Comparison of ENCODE assay signal across 2 cellular contexts in genomic region chr4:7252510-7253340, GRCh38.
A peak's percentile ranks its signal among the peaks of the same experiment; 100 is the strongest.
TF ChIP-seq lines count a peak whose summit lies in the region.

No MANE protein-coding gene starts in this region.

TF ChIP-seq in K562, 482 proteins besides CTCF, POLR2A, EP300 and RAD21 (continued from another document):
- TF ChIP-seq TAL1 (IDR thresholded peaks at IDR 0.05) (peak; percentile 37; the same call in 1 of the 2 replicates), HSF4 (CRISPR knock-in tag; IDR thresholded peaks at IDR 0.05; ENCODE audit: borderline replicate concordance) (no peak), ZNF12 (CRISPR knock-in tag; IDR thresholded peaks at IDR 0.05) (no peak), SMAD1 (IDR thresholded peaks at IDR 0.05; ENCODE audit: low read depth, low read length, partially characterized antibody) (no peak), ARID1B (IDR thresholded peaks at IDR 0.05) (peak; percentile 61), PTBP1 (IDR thresholded peaks at IDR 0.05; ENCODE audit: low read depth, low read length) (no peak)

TF ChIP-seq in GM23338, 12 proteins besides CTCF, POLR2A, EP300 and RAD21:
- TF ChIP-seq ETS1 (IDR thresholded peaks at IDR 0.05) (no peak), POLR2AphosphoS5 (IDR thresholded peaks at IDR 0.05; ENCODE audit: low read depth) (no peak), JUNB (IDR thresholded peaks at IDR 0.05; ENCODE audit: unreplicated experiment) (no peak), NANOG (IDR thresholded peaks at IDR 0.05; ENCODE audit: borderline replicate concordance) (no peak), EZH2phosphoT487 (IDR thresholded peaks at IDR 0.05; ENCODE audit: unreplicated experiment) (no peak), EZH2 (IDR thresholded peaks at IDR 0.05; ENCODE audit: low read depth, unreplicated experiment) (no peak), CREB1 (CRISPR knock-in tag; IDR thresholded peaks at IDR 0.05; ENCODE audit: low read depth) (no peak), REST (IDR thresholded peaks at IDR 0.05; ENCODE audit: unreplicated experiment) (no peak), ZNF331 (CRISPR knock-in tag; IDR thresholded peaks at IDR 0.05; ENCODE audit: low read depth) (no peak), STAT1 (IDR thresholded peaks at IDR 0.05; ENCODE audit: unreplicated experiment) (no peak), ZNF114 (CRISPR knock-in tag; IDR thresholded peaks at IDR 0.05) (no peak)
- TF ChIP-seq, protein P1, sequence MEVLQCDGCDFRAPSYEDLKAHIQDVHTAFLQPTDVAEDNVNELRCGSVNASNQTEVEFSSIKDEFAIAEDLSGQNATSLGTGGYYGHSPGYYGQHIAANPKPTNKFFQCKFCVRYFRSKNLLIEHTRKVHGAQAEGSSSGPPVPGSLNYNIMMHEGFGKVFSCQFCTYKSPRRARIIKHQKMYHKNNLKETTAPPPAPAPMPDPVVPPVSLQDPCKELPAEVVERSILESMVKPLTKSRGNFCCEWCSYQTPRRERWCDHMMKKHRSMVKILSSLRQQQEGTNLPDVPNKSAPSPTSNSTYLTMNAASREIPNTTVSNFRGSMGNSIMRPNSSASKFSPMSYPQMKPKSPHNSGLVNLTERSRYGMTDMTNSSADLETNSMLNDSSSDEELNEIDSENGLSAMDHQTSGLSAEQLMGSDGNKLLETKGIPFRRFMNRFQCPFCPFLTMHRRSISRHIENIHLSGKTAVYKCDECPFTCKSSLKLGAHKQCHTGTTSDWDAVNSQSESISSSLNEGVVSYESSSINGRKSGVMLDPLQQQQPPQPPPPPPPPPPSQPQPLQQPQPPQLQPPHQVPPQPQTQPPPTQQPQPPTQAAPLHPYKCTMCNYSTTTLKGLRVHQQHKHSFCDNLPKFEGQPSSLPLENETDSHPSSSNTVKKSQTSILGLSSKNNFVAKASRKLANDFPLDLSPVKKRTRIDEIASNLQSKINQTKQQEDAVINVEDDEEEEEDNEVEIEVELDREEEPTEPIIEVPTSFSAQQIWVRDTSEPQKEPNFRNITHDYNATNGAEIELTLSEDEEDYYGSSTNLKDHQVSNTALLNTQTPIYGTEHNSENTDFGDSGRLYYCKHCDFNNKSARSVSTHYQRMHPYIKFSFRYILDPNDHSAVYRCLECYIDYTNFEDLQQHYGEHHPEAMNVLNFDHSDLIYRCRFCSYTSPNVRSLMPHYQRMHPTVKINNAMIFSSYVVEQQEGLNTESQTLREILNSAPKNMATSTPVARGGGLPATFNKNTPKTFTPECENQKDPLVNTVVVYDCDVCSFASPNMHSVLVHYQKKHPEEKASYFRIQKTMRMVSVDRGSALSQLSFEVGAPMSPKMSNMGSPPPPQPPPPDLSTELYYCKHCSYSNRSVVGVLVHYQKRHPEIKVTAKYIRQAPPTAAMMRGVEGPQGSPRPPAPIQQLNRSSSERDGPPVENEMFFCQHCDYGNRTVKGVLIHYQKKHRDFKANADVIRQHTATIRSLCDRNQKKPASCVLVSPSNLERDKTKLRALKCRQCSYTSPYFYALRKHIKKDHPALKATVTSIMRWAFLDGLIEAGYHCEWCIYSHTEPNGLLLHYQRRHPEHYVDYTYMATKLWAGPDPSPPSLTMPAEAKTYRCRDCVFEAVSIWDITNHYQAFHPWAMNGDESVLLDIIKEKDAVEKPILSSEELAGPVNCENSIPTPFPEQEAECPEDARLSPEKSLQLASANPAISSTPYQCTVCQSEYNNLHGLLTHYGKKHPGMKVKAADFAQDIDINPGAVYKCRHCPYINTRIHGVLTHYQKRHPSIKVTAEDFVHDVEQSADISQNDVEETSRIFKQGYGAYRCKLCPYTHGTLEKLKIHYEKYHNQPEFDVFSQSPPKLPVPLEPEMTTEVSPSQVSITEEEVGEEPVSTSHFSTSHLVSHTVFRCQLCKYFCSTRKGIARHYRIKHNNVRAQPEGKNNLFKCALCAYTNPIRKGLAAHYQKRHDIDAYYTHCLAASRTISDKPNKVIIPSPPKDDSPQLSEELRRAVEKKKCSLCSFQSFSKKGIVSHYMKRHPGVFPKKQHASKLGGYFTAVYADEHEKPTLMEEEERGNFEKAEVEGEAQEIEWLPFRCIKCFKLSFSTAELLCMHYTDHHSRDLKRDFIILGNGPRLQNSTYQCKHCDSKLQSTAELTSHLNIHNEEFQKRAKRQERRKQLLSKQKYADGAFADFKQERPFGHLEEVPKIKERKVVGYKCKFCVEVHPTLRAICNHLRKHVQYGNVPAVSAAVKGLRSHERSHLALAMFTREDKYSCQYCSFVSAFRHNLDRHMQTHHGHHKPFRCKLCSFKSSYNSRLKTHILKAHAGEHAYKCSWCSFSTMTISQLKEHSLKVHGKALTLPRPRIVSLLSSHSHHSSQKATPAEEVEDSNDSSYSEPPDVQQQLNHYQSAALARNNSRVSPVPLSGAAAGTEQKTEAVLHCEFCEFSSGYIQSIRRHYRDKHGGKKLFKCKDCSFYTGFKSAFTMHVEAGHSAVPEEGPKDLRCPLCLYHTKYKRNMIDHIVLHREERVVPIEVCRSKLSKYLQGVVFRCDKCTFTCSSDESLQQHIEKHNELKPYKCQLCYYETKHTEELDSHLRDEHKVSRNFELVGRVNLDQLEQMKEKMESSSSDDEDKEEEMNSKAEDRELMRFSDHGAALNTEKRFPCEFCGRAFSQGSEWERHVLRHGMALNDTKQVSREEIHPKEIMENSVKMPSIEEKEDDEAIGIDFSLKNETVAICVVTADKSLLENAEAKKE (CRISPR knock-in tag; IDR thresholded peaks at IDR 0.05): no peak
